1 cellular context compared by ENCODE assay signal in genomic region chr9:38060688-38061087, GRCh38.
TF ChIP-seq lines count a peak whose summit lies in the region.

No MANE protein-coding gene starts in this region.

TF ChIP-seq in SK-N-SH treated with all-trans-retinoic acid at 6 μM for 48 hours, 23 proteins besides CTCF, POLR2A, EP300 and RAD21 (continued from another document):
- no peak for TF ChIP-seq POU6F1 (CRISPR knock-in tag; IDR thresholded peaks at IDR 0.05; ENCODE audit: borderline replicate concordance, low read depth)
TF ChIP-seq in SK-N-SH treated with all-trans-retinoic acid at 6 μM for 48 hours: peak in this region for 0.
